Comparison of ENCODE assay signal across 1 cellular context in the genomic region with DNA sequence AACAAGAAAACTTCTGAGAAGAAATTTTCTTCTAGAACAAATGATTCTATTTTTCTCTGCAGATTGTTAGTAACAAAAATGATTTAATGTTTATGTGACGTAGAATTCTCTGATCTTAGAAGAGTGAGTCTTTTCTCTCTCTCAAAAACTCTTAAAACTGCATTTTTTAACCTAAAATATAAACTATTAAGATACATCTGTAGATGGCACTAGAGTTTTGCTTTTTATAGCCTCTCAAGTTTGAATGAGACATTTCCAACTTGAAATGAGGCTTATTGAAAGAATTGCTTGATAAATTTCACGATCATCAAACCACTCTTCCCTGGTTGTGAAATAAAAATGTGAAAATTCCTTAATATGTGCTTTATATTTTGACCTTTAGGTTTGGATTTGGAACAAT.
TF ChIP-seq lines count a peak whose summit lies in the region.

No MANE protein-coding gene starts in this region.

TF ChIP-seq in GM23338, 12 proteins besides CTCF, POLR2A, EP300 and RAD21 (continued from another document):
- TF ChIP-seq, protein P1, sequence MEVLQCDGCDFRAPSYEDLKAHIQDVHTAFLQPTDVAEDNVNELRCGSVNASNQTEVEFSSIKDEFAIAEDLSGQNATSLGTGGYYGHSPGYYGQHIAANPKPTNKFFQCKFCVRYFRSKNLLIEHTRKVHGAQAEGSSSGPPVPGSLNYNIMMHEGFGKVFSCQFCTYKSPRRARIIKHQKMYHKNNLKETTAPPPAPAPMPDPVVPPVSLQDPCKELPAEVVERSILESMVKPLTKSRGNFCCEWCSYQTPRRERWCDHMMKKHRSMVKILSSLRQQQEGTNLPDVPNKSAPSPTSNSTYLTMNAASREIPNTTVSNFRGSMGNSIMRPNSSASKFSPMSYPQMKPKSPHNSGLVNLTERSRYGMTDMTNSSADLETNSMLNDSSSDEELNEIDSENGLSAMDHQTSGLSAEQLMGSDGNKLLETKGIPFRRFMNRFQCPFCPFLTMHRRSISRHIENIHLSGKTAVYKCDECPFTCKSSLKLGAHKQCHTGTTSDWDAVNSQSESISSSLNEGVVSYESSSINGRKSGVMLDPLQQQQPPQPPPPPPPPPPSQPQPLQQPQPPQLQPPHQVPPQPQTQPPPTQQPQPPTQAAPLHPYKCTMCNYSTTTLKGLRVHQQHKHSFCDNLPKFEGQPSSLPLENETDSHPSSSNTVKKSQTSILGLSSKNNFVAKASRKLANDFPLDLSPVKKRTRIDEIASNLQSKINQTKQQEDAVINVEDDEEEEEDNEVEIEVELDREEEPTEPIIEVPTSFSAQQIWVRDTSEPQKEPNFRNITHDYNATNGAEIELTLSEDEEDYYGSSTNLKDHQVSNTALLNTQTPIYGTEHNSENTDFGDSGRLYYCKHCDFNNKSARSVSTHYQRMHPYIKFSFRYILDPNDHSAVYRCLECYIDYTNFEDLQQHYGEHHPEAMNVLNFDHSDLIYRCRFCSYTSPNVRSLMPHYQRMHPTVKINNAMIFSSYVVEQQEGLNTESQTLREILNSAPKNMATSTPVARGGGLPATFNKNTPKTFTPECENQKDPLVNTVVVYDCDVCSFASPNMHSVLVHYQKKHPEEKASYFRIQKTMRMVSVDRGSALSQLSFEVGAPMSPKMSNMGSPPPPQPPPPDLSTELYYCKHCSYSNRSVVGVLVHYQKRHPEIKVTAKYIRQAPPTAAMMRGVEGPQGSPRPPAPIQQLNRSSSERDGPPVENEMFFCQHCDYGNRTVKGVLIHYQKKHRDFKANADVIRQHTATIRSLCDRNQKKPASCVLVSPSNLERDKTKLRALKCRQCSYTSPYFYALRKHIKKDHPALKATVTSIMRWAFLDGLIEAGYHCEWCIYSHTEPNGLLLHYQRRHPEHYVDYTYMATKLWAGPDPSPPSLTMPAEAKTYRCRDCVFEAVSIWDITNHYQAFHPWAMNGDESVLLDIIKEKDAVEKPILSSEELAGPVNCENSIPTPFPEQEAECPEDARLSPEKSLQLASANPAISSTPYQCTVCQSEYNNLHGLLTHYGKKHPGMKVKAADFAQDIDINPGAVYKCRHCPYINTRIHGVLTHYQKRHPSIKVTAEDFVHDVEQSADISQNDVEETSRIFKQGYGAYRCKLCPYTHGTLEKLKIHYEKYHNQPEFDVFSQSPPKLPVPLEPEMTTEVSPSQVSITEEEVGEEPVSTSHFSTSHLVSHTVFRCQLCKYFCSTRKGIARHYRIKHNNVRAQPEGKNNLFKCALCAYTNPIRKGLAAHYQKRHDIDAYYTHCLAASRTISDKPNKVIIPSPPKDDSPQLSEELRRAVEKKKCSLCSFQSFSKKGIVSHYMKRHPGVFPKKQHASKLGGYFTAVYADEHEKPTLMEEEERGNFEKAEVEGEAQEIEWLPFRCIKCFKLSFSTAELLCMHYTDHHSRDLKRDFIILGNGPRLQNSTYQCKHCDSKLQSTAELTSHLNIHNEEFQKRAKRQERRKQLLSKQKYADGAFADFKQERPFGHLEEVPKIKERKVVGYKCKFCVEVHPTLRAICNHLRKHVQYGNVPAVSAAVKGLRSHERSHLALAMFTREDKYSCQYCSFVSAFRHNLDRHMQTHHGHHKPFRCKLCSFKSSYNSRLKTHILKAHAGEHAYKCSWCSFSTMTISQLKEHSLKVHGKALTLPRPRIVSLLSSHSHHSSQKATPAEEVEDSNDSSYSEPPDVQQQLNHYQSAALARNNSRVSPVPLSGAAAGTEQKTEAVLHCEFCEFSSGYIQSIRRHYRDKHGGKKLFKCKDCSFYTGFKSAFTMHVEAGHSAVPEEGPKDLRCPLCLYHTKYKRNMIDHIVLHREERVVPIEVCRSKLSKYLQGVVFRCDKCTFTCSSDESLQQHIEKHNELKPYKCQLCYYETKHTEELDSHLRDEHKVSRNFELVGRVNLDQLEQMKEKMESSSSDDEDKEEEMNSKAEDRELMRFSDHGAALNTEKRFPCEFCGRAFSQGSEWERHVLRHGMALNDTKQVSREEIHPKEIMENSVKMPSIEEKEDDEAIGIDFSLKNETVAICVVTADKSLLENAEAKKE (CRISPR knock-in tag; IDR thresholded peaks at IDR 0.05), result no peak
TF ChIP-seq in GM23338: peak in this region for 0.
